In the genomic region with DNA sequence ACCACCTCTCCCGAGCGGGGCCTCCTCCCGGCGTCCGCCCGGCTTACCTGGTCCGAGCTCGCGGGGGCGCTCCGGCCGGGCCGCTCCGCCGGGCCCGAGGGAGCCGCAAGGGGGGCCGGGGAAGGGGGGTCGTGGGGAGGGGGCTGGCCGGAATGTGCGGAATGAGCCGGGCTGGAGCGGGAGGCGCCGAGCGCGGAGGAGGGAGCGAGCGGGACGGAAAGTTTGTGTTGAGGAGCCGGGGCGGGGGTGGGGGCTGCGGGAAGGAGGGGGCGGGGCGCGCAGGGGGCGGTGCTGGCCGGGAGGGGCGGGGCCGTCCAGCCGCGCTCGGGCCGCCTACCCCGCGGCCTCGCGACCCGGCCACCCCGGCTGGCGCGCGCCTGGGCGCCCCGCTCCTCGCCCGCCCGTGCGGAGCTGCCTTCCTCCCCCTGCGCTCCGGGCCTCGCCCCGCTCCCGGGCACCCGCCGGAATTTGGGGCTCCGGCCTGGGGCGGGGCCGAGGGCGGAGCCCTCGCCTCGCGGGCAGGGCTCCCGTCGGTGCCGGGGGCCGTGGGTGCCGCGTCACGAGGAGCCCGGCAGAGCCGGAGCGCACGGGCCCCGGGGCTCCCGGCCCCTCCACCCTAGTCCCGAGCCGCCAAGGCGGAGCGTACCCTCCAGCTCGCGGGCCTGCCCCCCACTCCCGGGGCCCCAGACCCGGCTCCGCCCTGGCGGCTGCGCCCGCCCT, we compare ENCODE assay signal across 1 cellular context.
TF ChIP-seq lines count a peak whose summit lies in the region.

A gene (minus strand): TSS at position 229 of the 720 bp plus-strand sequence.

TF ChIP-seq in GM12878, 131 proteins besides CTCF, POLR2A, EP300 and RAD21 (continued from another document):
- TF ChIP-seq, protein P1, sequence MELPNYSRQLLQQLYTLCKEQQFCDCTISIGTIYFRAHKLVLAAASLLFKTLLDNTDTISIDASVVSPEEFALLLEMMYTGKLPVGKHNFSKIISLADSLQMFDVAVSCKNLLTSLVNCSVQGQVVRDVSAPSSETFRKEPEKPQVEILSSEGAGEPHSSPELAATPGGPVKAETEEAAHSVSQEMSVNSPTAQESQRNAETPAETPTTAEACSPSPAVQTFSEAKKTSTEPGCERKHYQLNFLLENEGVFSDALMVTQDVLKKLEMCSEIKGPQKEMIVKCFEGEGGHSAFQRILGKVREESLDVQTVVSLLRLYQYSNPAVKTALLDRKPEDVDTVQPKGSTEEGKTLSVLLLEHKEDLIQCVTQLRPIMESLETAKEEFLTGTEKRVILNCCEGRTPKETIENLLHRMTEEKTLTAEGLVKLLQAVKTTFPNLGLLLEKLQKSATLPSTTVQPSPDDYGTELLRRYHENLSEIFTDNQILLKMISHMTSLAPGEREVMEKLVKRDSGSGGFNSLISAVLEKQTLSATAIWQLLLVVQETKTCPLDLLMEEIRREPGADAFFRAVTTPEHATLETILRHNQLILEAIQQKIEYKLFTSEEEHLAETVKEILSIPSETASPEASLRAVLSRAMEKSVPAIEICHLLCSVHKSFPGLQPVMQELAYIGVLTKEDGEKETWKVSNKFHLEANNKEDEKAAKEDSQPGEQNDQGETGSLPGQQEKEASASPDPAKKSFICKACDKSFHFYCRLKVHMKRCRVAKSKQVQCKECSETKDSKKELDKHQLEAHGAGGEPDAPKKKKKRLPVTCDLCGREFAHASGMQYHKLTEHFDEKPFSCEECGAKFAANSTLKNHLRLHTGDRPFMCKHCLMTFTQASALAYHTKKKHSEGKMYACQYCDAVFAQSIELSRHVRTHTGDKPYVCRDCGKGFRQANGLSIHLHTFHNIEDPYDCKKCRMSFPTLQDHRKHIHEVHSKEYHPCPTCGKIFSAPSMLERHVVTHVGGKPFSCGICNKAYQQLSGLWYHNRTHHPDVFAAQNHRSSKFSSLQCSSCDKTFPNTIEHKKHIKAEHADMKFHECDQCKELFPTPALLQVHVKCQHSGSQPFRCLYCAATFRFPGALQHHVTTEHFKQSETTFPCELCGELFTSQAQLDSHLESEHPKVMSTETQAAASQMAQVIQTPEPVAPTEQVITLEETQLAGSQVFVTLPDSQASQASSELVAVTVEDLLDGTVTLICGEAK (IDR thresholded peaks at IDR 0.05; ENCODE audit: borderline replicate concordance) = no peak
